ENCODE assay signal across 13 cellular contexts in the genomic region with DNA sequence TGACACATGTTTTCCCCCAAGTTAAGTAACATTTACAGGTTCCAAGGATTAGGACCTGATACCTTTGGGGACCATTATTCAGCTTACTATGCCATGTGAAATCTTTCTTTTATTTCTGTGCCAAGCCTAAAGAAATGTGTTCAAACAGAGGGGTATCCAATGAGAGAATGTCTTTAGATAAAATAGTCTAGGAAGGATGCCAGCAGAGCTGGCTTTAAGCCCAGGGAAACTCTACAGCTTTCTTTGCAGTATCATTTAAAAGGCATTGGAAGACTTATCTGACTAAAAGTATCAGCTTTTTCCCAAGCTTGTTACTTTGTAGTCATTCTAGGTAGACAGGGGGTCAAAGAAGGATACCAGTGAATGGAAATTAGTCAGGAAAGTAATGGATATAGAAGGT.
DNase-seq lines count a peak whose midpoint lies in the region; ATAC-seq and TF ChIP-seq lines count a peak whose summit lies in the region.
"Had no signal": no experiment of that assay in that cellular context is flagged by ENCODE, and none has a peak within 500 bp of the region (broad histone marks: within the 10 kb centered on the region; RNA-seq: fewer than 3 reads in every experiment).

No MANE protein-coding gene starts in this region.

- no peaks in the 10 kb centered on the region for H3K27me3 Mint-ChIP-seq in chondrocyte (ENCODE audit: low read depth)
- no peaks in the 10 kb centered on the region for H3K27me3 Mint-ChIP-seq in stimulated activated memory B cell treated with anti-CD40 and anti-IgM and Interleukin-4, amounts not matched to agents 10 μg/mL and 1 μg/mL and 100 μg/mL, for 72 hours
- H3K27me3 Mint-ChIP-seq: activated CD4-positive, alpha-beta T cell treated with anti-CD3 and anti-CD28 coated beads, Interleukin-2, amount 10 ng/mL, durations not matched to agents 24 days and 14 days had no signal

- H3K4me1 Mint-ChIP-seq in chondrocyte (ENCODE audit: low read depth), result peaks cover 55% of the 10 kb centered on the region
- no peaks in the 10 kb centered on the region for H3K4me1 Mint-ChIP-seq in stimulated activated memory B cell treated with anti-CD40 and anti-IgM and Interleukin-4, amounts not matched to agents 10 μg/mL and 1 μg/mL and 100 μg/mL, for 72 hours
- H3K4me1 Mint-ChIP-seq: activated CD4-positive, alpha-beta T cell treated with anti-CD3 and anti-CD28 coated beads, Interleukin-2, amount 10 ng/mL, durations not matched to agents 24 days and 14 days; neural progenitor cell had no signal

- ATAC-seq in GM21717 (IDR thresholded peaks at IDR 0.05; ENCODE audit: unreplicated experiment), result no peak
- ATAC-seq in stimulated activated memory B cell treated with anti-CD40 and anti-IgM and Interleukin-4, amounts not matched to agents 10 μg/mL and 1 μg/mL and 100 μg/mL, for 72 hours, result no peak
- no peak for ATAC-seq in GM19395 (IDR thresholded peaks at IDR 0.05; ENCODE audit: unreplicated experiment)
- ATAC-seq: left colon had no signal

- TF ChIP-seq CTCF in chondrocyte (IDR thresholded peaks at IDR 0.05), result no peak

- no peak overlapping the region for H3K4me3 Mint-ChIP-seq in chondrocyte (ENCODE audit: unreplicated experiment)
- no peak overlapping the region for H3K4me3 Mint-ChIP-seq in stimulated activated memory B cell treated with anti-CD40 and anti-IgM and Interleukin-4, amounts not matched to agents 10 μg/mL and 1 μg/mL and 100 μg/mL, for 72 hours
- H3K4me3 Mint-ChIP-seq: activated CD4-positive, alpha-beta T cell treated with anti-CD3 and anti-CD28 coated beads, Interleukin-2, amount 10 ng/mL, durations not matched to agents 24 days and 14 days; neural progenitor cell had no signal

- DNase-seq in EL (peak; percentile 53), NCI-H226 (peak; percentile 86), chondrocyte (ENCODE audit: low spot score) (no peak), pulmonary artery endothelial cell (ENCODE audit: low read depth, low spot score) (peak; percentile 22), AG08396 (ENCODE audit: low spot score) (no peak)
- DNase-seq: activated CD4-positive, alpha-beta T cell treated with anti-CD3 and anti-CD28 coated beads, Interleukin-2, amount 10 ng/mL, durations not matched to agents 24 days and 14 days; Kasumi-1; left colon had no signal

- peaks cover 5% of the 10 kb centered on the region for H3K9me3 Mint-ChIP-seq in chondrocyte (ENCODE audit: low read depth)
- peaks cover 7% of the 10 kb centered on the region for H3K9me3 Mint-ChIP-seq in stimulated activated memory B cell treated with anti-CD40 and anti-IgM and Interleukin-4, amounts not matched to agents 10 μg/mL and 1 μg/mL and 100 μg/mL, for 72 hours
- H3K9me3 Mint-ChIP-seq: activated CD4-positive, alpha-beta T cell treated with anti-CD3 and anti-CD28 coated beads, Interleukin-2, amount 10 ng/mL, durations not matched to agents 24 days and 14 days; neural progenitor cell had no signal

- no peaks in the 10 kb centered on the region for H3K36me3 Mint-ChIP-seq in chondrocyte (ENCODE audit: low read depth)
- H3K36me3 Mint-ChIP-seq in stimulated activated memory B cell treated with anti-CD40 and anti-IgM and Interleukin-4, amounts not matched to agents 10 μg/mL and 1 μg/mL and 100 μg/mL, for 72 hours, result no peaks in the 10 kb centered on the region
- H3K36me3 Mint-ChIP-seq: neural progenitor cell had no signal

- peak overlapping the region; percentile 45 for H3K27ac Mint-ChIP-seq in chondrocyte (ENCODE audit: unreplicated experiment)
- H3K27ac Mint-ChIP-seq in stimulated activated memory B cell treated with anti-CD40 and anti-IgM and Interleukin-4, amounts not matched to agents 10 μg/mL and 1 μg/mL and 100 μg/mL, for 72 hours, result no peak overlapping the region
- H3K27ac Mint-ChIP-seq: activated CD4-positive, alpha-beta T cell treated with anti-CD3 and anti-CD28 coated beads, Interleukin-2, amount 10 ng/mL, durations not matched to agents 24 days and 14 days; activated T-helper 2 cell treated with anti-CD3 and anti-CD28 coated beads, Interferon-gamma antibody, Interleukin-2, Interleukin-4, amounts not matched to agents 10 μg/mL and 5 μg/mL and 100 μg/mL, durations not matched to agents 14 hours and 24 hours and 36 hours; neural progenitor cell had no signal

Comparison
In these comparisons a context has a peak if more than half of its experiments do, and no peak if none do; other contexts are left out.
1. DNase-seq: peak in EL (single experiment), NCI-H226 (single experiment) and pulmonary artery endothelial cell (single experiment); none in chondrocyte (single experiment) and AG08396 (single experiment).